8 cellular contexts compared by ENCODE assay signal in genomic region chr16:2458887-2459646, GRCh38. TPM values are rescaled to one million over a fixed set of nuclear protein-coding genes. Genes with fewer than 3 reads are reported as not detected.
DNase-seq lines count a peak whose midpoint lies in the region; ATAC-seq and TF ChIP-seq lines count a peak whose summit lies in the region.

No MANE protein-coding gene starts in this region.

- POLR2A ChIA-PET in CD8-positive, alpha-beta T cell (lab: Charles Lee): interaction anchor here (0.7 to 1.5 kb wide), 5 partner anchors 11 to 304 kb away, joined by 3 to 6 read pairs (median 4); partner anchors contain the start of genes CCNF, NTN3 and TRAF7

- no peak for ATAC-seq in CD8-positive, alpha-beta T cell

- peak overlapping the region; percentile 82 for H3K4me3 Mint-ChIP-seq in CD8-positive, alpha-beta T cell
- H3K4me3 Mint-ChIP-seq in nephron: peak overlapping the region; percentile 88 to 95 (median 91)

- no peak for TF ChIP-seq CTCF in CD8-positive, alpha-beta T cell (IDR thresholded peaks at IDR 0.05)
- no peak for TF ChIP-seq CTCF in coronary artery (IDR thresholded peaks at IDR 0.05)
- TF ChIP-seq CTCF in nephron (IDR thresholded peaks at IDR 0.05; ENCODE audit: unreplicated experiment in 3 of 3): no peak

- H3K9me3 ChIP-seq in CD8-positive, alpha-beta T cell (ENCODE audit: low read length): no peaks in the 10 kb centered on the region
- no peaks in the 10 kb centered on the region for H3K9me3 ChIP-seq in KOPT-K1 (ENCODE audit: insufficient read depth, low read length, poor library complexity, severe bottlenecking)

- peaks cover 6% of the 10 kb centered on the region for H3K36me3 Mint-ChIP-seq in CD8-positive, alpha-beta T cell
- H3K36me3 Mint-ChIP-seq in nephron (ENCODE audit: low read depth): peaks cover 13% of the 10 kb centered on the region

- intact Hi-C loops in CD8-positive, alpha-beta T cell (cut with DNase I, micrococcal nuclease): loop anchor here in 1 of 2 experiments (1.0 to 2.0 kb wide), 2 partner anchors 28 to 54 kb away; partner anchors contain the start of gene ATP6V0C

- no peaks in the 10 kb centered on the region for H3K36me3 ChIP-seq in CD8-positive, alpha-beta T cell (ENCODE audit: insufficient read depth, low read length)
- H3K36me3 ChIP-seq in KOPT-K1 (ENCODE audit: insufficient read depth, low read length): peaks cover 76% of the 10 kb centered on the region

- peaks cover 6% of the 10 kb centered on the region for H3K4me1 Mint-ChIP-seq in CD8-positive, alpha-beta T cell (ENCODE audit: low read depth)
- H3K4me1 Mint-ChIP-seq in nephron: peaks cover 5% of the 10 kb centered on the region

- CTCF ChIA-PET in CD8-positive, alpha-beta T cell (lab: Charles Lee): interaction anchor here (0.9 to 1.4 kb wide), 3 partner anchors 28 to 264 kb away, joined by 3 to 4 read pairs (median 3); no protein-coding TSS in a partner anchor

- peak overlapping the region; percentile 54 for H3K4me3 ChIP-seq in CD8-positive, alpha-beta T cell (ENCODE audit: low read depth, low read length)
- H3K4me3 ChIP-seq in coronary artery: peak overlapping the region; percentile 77

- H3K27ac Mint-ChIP-seq in CD8-positive, alpha-beta T cell: no peak overlapping the region
- H3K27ac Mint-ChIP-seq in nephron: peak overlapping the region; percentile 12 to 80 (median 28)

- no peak overlapping the region for H3K27ac ChIP-seq in CD8-positive, alpha-beta T cell (ENCODE audit: low read depth, low read length)
- peak overlapping the region; percentile 76 for H3K27ac ChIP-seq in KOPT-K1 (ENCODE audit: low read depth, low read length, poor library complexity, severe bottlenecking)
- H3K27ac ChIP-seq in coronary artery: peak overlapping the region in 1 of 2 donors; percentile 54

- H3K27me3 ChIP-seq in CD8-positive, alpha-beta T cell (ENCODE audit: insufficient read depth, low read length): no peaks in the 10 kb centered on the region

- no peaks in the 10 kb centered on the region for H3K9me3 Mint-ChIP-seq in CD8-positive, alpha-beta T cell
- no peaks in the 10 kb centered on the region for H3K9me3 Mint-ChIP-seq in nephron

- H3K27me3 Mint-ChIP-seq in CD8-positive, alpha-beta T cell (ENCODE audit: low read depth): no peaks in the 10 kb centered on the region
- peaks cover 3% of the 10 kb centered on the region for H3K27me3 Mint-ChIP-seq in nephron (ENCODE audit: low read depth)

- H3K4me1 ChIP-seq in CD8-positive, alpha-beta T cell (ENCODE audit: insufficient read depth, low read length): peaks cover 9% of the 10 kb centered on the region

- peak in 1 of 7 experiments; percentile 18 for DNase-seq in CD8-positive, alpha-beta T cell
- DNase-seq in coronary artery (ENCODE audit: low spot score) (no peak), kidney glomerular epithelial cell (lab: John Stamatoyannopoulos, UW) (no peak), NCI-H1694 (lab: John Stamatoyannopoulos, UW) (no peak), NCI-H446 (lab: John Stamatoyannopoulos, UW) (no peak)
- no peak for DNase-seq in activated CD4-positive, CD25-positive, alpha-beta regulatory T cell treated with anti-CD3 and anti-CD28 coated beads, Interleukin-2, amount 50 U/mL, for 72 hours

RNA-seq across cellular contexts. Expression of gene TEDC2, which starts 0.8 kb away (rescaled TPM):
- total RNA-seq in CD8-positive, alpha-beta T cell: under 1 TPM; 0.30 to 0.69 TPM

RNA-seq across cellular contexts. Expression of gene NTN3, which starts 12.0 kb away (rescaled TPM):
- total RNA-seq in CD8-positive, alpha-beta T cell: not detected

RNA-seq across cellular contexts. Expression of gene TBC1D24, which starts 15.9 kb away (rescaled TPM):
- total RNA-seq in CD8-positive, alpha-beta T cell: 1 to 10 TPM; 2.8 to 3.8 TPM

RNA-seq across cellular contexts. Expression of gene CCNF, which starts 29.8 kb away (rescaled TPM):
- total RNA-seq in CD8-positive, alpha-beta T cell: 1 to 10 TPM in 1 of 2 experiments, under 1 TPM in 1; 0.61 to 1.2 TPM

RNA-seq across cellular contexts. Expression of gene ATP6V0C, which starts 54.7 kb away (rescaled TPM):
- 100 to 1,000 TPM; 260 TPM for total RNA-seq in CD8-positive, alpha-beta T cell
